19 cellular contexts compared by ENCODE assay signal in genomic region chr9:112680731-112681402, GRCh38. TPM values are rescaled to one million over a fixed set of nuclear protein-coding genes. Genes with fewer than 3 reads are reported as not detected.
A peak's percentile ranks its signal among the peaks of the same experiment; 100 is the strongest.
DNase-seq lines count a peak whose midpoint lies in the region; ATAC-seq, FAIRE-seq and TF ChIP-seq lines count a peak whose summit lies in the region.
"Had no signal": no experiment of that assay in that cellular context is flagged by ENCODE, and none has a peak within 500 bp of the region (broad histone marks: within the 10 kb centered on the region; RNA-seq: fewer than 3 reads in every experiment).

No MANE protein-coding gene starts in this region.

- H2BK20ac ChIP-seq in H9 (ENCODE audit: low read depth, low read length, poor library complexity, severe bottlenecking): no peak overlapping the region

- no peaks in the 10 kb centered on the region for H3K9me3 ChIP-seq in H9 (ENCODE audit: control insufficient read depth, low read depth, low read length)
- H3K9me3 ChIP-seq in endodermal cell (ENCODE audit: control insufficient read depth, low read length): peaks cover 19% of the 10 kb centered on the region
- no peaks in the 10 kb centered on the region for H3K9me3 ChIP-seq in pancreas

- no peak overlapping the region for H3K4me3 ChIP-seq in endodermal cell (ENCODE audit: low read length)
- H3K4me3 ChIP-seq in pancreas: no peak overlapping the region
- H3K4me3 ChIP-seq: SK-N-MC had no signal

- H3K56ac ChIP-seq in H9 (ENCODE audit: insufficient read length, low read depth, low read length): no peak overlapping the region

- H3K9me3 Mint-ChIP-seq in H9 (peaks cover 14% of the 10 kb centered on the region in 2 experiments), endodermal cell (peaks cover 21% of the 10 kb centered on the region), Calu3 (ENCODE audit: low read depth, unreplicated experiment) (peaks cover 12% of the 10 kb centered on the region)
- H3K9me3 Mint-ChIP-seq in stimulated activated effector memory CD8-positive, alpha-beta T cell treated with anti-CD3 and anti-CD28 coated beads, Interleukin-12 subunit alpha, Interleukin-12 subunit beta, amount 100 ng/mL, for 72 hours: peaks cover 8% of the 10 kb centered on the region

- H3K14ac ChIP-seq in H9 (ENCODE audit: insufficient read depth, low read length): no peak overlapping the region; the same call in 1 of the 2 replicates

- no peak overlapping the region for H2BK5ac ChIP-seq in H9 (ENCODE audit: insufficient read length, low read length)

- peaks cover 6 to 12% of the 10 kb centered on the region in 2 experiments for H3K4me1 Mint-ChIP-seq in H9
- H3K4me1 Mint-ChIP-seq in endodermal cell: peaks cover 7% of the 10 kb centered on the region
- no peaks in the 10 kb centered on the region for H3K4me1 Mint-ChIP-seq in stimulated activated effector memory CD8-positive, alpha-beta T cell treated with anti-CD3 and anti-CD28 coated beads, Interleukin-12 subunit alpha, Interleukin-12 subunit beta, amount 100 ng/mL, for 72 hours
- no peaks in the 10 kb centered on the region for H3K4me1 Mint-ChIP-seq in Calu3 (ENCODE audit: low read depth, unreplicated experiment)

- no peak overlapping the region for H3K18ac ChIP-seq in H9 (ENCODE audit: insufficient read length, low read depth, low read length)

- intact Hi-C loops in pancreas (cut with DNase I) (no loop called here), Calu3 (cut with micrococcal nuclease; ENCODE audit: unreplicated experiment) (no loop called here)

- BruUV-seq in Calu3 (replicated peaks; lab: Mats Ljungman, UMichigan): no TSS peak

- no peak for FAIRE-seq in pancreas (lab: Jason Lieb, UNC)

- H3K23ac ChIP-seq in H9 (ENCODE audit: insufficient read length, low read depth, low read length): no peak overlapping the region

- H3K36me3 Mint-ChIP-seq in H9 (ENCODE audit: insufficient read depth in 1 of 3, low read depth in 3 of 3) (peaks cover 9 to 23% (median 22%) of the 10 kb centered on the region in 3 experiments), endodermal cell (ENCODE audit: low read depth) (peaks cover 15% of the 10 kb centered on the region), Calu3 (ENCODE audit: insufficient read depth, unreplicated experiment) (no peaks in the 10 kb centered on the region)
- H3K36me3 Mint-ChIP-seq in stimulated activated effector memory CD8-positive, alpha-beta T cell treated with anti-CD3 and anti-CD28 coated beads, Interleukin-12 subunit alpha, Interleukin-12 subunit beta, amount 100 ng/mL, for 72 hours: peaks cover 9% of the 10 kb centered on the region

- no peak overlapping the region for H2BK120ac ChIP-seq in H9 (ENCODE audit: low read depth, low read length, poor library complexity, severe bottlenecking)

- no CpG with 5 or more reads among the region's 6 CpGs for WGBS in H9 (ENCODE audit: extremely low coverage, insufficient read length, low lambda C conversion rate)
- 77 to 79% methylated on average over 6 of the region's 6 CpGs for WGBS in endodermal cell (ENCODE audit: insufficient coverage in 1 of 2, insufficient read length in 1 of 2), 2 experiments
- WGBS in pancreas, 2 donors: 81 to 83% methylated on average over 6 of the region's 6 CpGs

- peak overlapping the region; percentile 53 for H4K8ac ChIP-seq in H9 (replicated peaks; ENCODE audit: insufficient read length, low read depth, low read length)

- H3K4me3 Mint-ChIP-seq in H9 (no peak overlapping the region), endodermal cell (no peak overlapping the region), Calu3 (ENCODE audit: low read depth, unreplicated experiment) (no peak overlapping the region)
- H3K4me3 Mint-ChIP-seq in stimulated activated effector memory CD8-positive, alpha-beta T cell treated with anti-CD3 and anti-CD28 coated beads, Interleukin-12 subunit alpha, Interleukin-12 subunit beta, amount 100 ng/mL, for 72 hours: no peak overlapping the region

- H3T11ph ChIP-seq in H9 (ENCODE audit: low read length): no peak overlapping the region

- H3K9ac ChIP-seq in H9 (ENCODE audit: extremely low read depth, insufficient read length, low read length) (peak overlapping the region; percentile 8), endodermal cell (ENCODE audit: extremely low read depth, low read length, poor library complexity, severe bottlenecking) (no peak overlapping the region)

- no peak overlapping the region for H3K4me2 ChIP-seq in H9 (ENCODE audit: insufficient read depth, insufficient read length, low read length)

- no peaks in the 10 kb centered on the region for H3K23me2 ChIP-seq in H9 (ENCODE audit: insufficient read length, low read depth, low read length, poor library complexity, severe bottlenecking)

- H4K91ac ChIP-seq in H9 (ENCODE audit: insufficient read length, low read depth, low read length): no peak overlapping the region

- H3K27me3 ChIP-seq in H9 (ENCODE audit: insufficient read depth, low read length) (no peaks in the 10 kb centered on the region), endodermal cell (ENCODE audit: control insufficient read depth, insufficient read depth, low read length, poor library complexity, severe bottlenecking) (no peaks in the 10 kb centered on the region), pancreas (no peaks in the 10 kb centered on the region)

- no peaks in the 10 kb centered on the region for H3K79me2 ChIP-seq in H9 (ENCODE audit: insufficient read depth, low read length)

- peak; percentile 31 for ATAC-seq in stimulated activated effector memory CD8-positive, alpha-beta T cell treated with anti-CD3 and anti-CD28 coated beads, Interleukin-12 subunit alpha, Interleukin-12 subunit beta, amount 100 ng/mL, for 72 hours
- ATAC-seq in pancreas: no peak
- no peak for ATAC-seq in HG02870 (IDR thresholded peaks at IDR 0.05; ENCODE audit: unreplicated experiment)

- H2BK15ac ChIP-seq in H9 (ENCODE audit: low read depth, low read length): no peak overlapping the region

- H4K5ac ChIP-seq in H9 (ENCODE audit: insufficient read length, low read depth, low read length): peak overlapping the region; percentile 6

- H3K36me3 ChIP-seq in endodermal cell (ENCODE audit: control insufficient read depth, insufficient read depth, low read length) (no peaks in the 10 kb centered on the region), pancreas (no peaks in the 10 kb centered on the region)

- TF ChIP-seq CTCF in H9 (conservative IDR thresholded peaks at IDR 0.05) (no peak), endodermal cell (conservative IDR thresholded peaks at IDR 0.05) (no peak), pancreas (IDR thresholded peaks at IDR 0.05) (no peak), Calu3 (IDR thresholded peaks at IDR 0.05; ENCODE audit: unreplicated experiment) (no peak)

- no peak overlapping the region for H2AFZ ChIP-seq in H9 (ENCODE audit: low read length)

- no peaks in the 10 kb centered on the region for H4K20me1 ChIP-seq in H9 (ENCODE audit: control insufficient read depth, insufficient read depth, insufficient read length)

- H2BK12ac ChIP-seq in H9 (ENCODE audit: insufficient read length, low read depth, low read length): no peak overlapping the region

- H3K27ac Mint-ChIP-seq in H9: peak overlapping the region in 2 of 3 experiments; percentile 49 to 59; a peak in 4 of 7 replicates
- H3K27ac Mint-ChIP-seq in endodermal cell: peak overlapping the region; percentile 45
- H3K27ac Mint-ChIP-seq in stimulated activated effector memory CD8-positive, alpha-beta T cell treated with anti-CD3 and anti-CD28 coated beads, Interleukin-12 subunit alpha, Interleukin-12 subunit beta, amount 100 ng/mL, for 72 hours: no peak overlapping the region
- no peak overlapping the region for H3K27ac Mint-ChIP-seq in Calu3 (ENCODE audit: unreplicated experiment)

- H2AK5ac ChIP-seq in H9 (ENCODE audit: insufficient read length, low read length): no peak overlapping the region

- H3K27ac ChIP-seq in H9 (ENCODE audit: insufficient read length, low read depth, low read length) (no peak overlapping the region), endodermal cell (ENCODE audit: low read depth, low read length) (no peak overlapping the region), pancreas (no peak overlapping the region)
- H3K27ac ChIP-seq: SK-N-MC had no signal

- no peaks in the 10 kb centered on the region for H3K27me3 Mint-ChIP-seq in H9 (ENCODE audit: low read depth)
- no peaks in the 10 kb centered on the region for H3K27me3 Mint-ChIP-seq in endodermal cell (ENCODE audit: insufficient read depth)
- no peaks in the 10 kb centered on the region for H3K27me3 Mint-ChIP-seq in Calu3 (ENCODE audit: unreplicated experiment)

- CTCF ChIA-PET in Calu3 (lab: Charles Lee): no interaction called here

- H3K79me1 ChIP-seq in H9 (ENCODE audit: insufficient read depth, low read depth, low read length, poor library complexity, severe bottlenecking): no peaks in the 10 kb centered on the region

- H3K4me1 ChIP-seq in H9 (ENCODE audit: insufficient read depth, low read length) (peaks cover 5% of the 10 kb centered on the region; the same call in 1 of the 2 replicates), endodermal cell (ENCODE audit: control insufficient read depth, insufficient read depth, low read length) (no peaks in the 10 kb centered on the region), pancreas (no peaks in the 10 kb centered on the region)

- no peak overlapping the region for H3K4ac ChIP-seq in H9 (ENCODE audit: low read depth, low read length)

- DNase-seq in H9 (peak; percentile 43), endodermal cell (peak; percentile 66), left kidney (ENCODE audit: low read depth, low spot score) (peak; percentile 26), pancreas (no peak), Calu3 (no peak)
- DNase-seq in stimulated activated effector memory CD8-positive, alpha-beta T cell treated with anti-CD3 and anti-CD28 coated beads, Interleukin-12 subunit alpha, Interleukin-12 subunit beta, amount 100 ng/mL, for 72 hours (ENCODE audit: low spot score in 2 of 2): no peak
- DNase-seq: ACHN, C1 segment of cervical spinal cord, DMS 273 treated with DMSO at 0.1 percent for 48 hours, DND-41, GDM1, H7, NCI-H1048, NCI-H1436, NCI-H2029 treated with DMSO at 0.1 percent for 48 hours, NCI-H82, SHP77 had no signal

RNA-seq across cellular contexts. Expression of gene INIP, which starts 37.0 kb away (rescaled TPM):
- total RNA-seq in H9 (2021) (22.6 and 24.5 TPM in 2 replicates), endodermal cell (10 to 100 TPM; 16.1 to 19.3 TPM), pancreas (10 to 100 TPM in 2 of 6 donors, 1 to 10 TPM in 4; 5.7 to 13.2 (median 8.8) TPM), Calu3 (2022) (18.7 and 23.2 TPM in 2 replicates)
- 21.9 TPM for polyA plus RNA-seq in endodermal cell (2013, experiment 1 of 2)
- 20.0 TPM for polyA plus RNA-seq in endodermal cell (2013, experiment 2 of 2)
- 1 to 10 TPM; 5.2 to 5.9 TPM for polyA plus RNA-seq in pancreas

Comparison
In these comparisons a context has a peak if more than half of its experiments do, and no peak if none do; other contexts are left out.
1. DNase-seq: peak in H9 (single experiment), endodermal cell (single experiment) and left kidney (single experiment); none in stimulated activated effector memory CD8-positive, alpha-beta T cell treated with anti-CD3 and anti-CD28 coated beads, Interleukin-12 subunit alpha, Interleukin-12 subunit beta, amount 100 ng/mL, for 72 hours (0 of 2), pancreas (0 of 6) and Calu3 (single experiment).
2. H3K27ac Mint-ChIP-seq: peak in H9 (2 of 3) and endodermal cell (single experiment); none in stimulated activated effector memory CD8-positive, alpha-beta T cell treated with anti-CD3 and anti-CD28 coated beads, Interleukin-12 subunit alpha, Interleukin-12 subunit beta, amount 100 ng/mL, for 72 hours (single experiment) and Calu3 (single experiment).